17 cellular contexts compared by ENCODE assay signal in the genomic region with DNA sequence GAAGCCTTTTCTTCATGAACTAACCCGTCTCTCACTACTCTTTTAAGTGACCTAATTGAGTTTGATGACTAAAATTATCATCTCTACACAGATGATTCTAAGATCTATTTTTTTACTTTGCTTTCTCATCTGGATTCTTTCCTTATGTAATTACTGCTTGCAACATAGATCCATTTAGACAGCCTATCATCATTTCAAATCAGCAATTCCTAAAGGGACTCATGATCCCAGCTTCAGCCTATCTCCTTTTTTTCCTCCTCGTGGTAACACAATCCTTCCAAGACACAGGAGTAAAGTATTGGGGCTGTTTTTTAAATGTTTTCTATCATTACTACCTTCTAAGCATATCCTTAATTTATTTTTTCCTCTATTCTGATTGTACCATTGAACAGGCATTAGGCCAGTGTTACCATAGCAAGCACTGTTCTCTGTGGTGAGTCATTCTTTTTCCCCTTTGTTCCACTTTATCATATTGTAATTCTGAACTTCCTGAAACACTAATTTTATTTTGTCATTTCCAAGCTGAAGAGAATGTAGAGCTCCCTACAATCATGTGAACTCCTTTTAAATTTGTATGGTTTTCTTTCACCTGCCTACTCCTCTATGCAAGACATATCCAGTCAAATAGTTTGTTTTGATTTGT.
A peak's percentile ranks its signal among the peaks of the same experiment; 100 is the strongest.
DNase-seq lines count a peak whose midpoint lies in the region; ATAC-seq and TF ChIP-seq lines count a peak whose summit lies in the region.
"Had no signal": no experiment of that assay in that cellular context is flagged by ENCODE, and none has a peak within 500 bp of the region (broad histone marks: within the 10 kb centered on the region; RNA-seq: fewer than 3 reads in every experiment).

No MANE protein-coding gene starts in this region.

- no peak overlapping the region for H3K27ac Mint-ChIP-seq in osteocyte (ENCODE audit: unreplicated experiment)
- H3K27ac Mint-ChIP-seq: CD4-positive, alpha-beta T cell had no signal

- H3K4me1 ChIP-seq in heart right ventricle (peaks cover 0 to 56% (median 20%) of the 10 kb centered on the region in 9 donors), breast epithelium (peaks cover 5 to 8% of the 10 kb centered on the region in 2 donors), uterus (no peaks in the 10 kb centered on the region)

- peaks cover 10% of the 10 kb centered on the region for H3K4me1 Mint-ChIP-seq in osteocyte (ENCODE audit: unreplicated experiment)

- H3K27me3 ChIP-seq in heart right ventricle (no peaks in the 10 kb centered on the region), breast epithelium (no peaks in the 10 kb centered on the region), uterus (no peaks in the 10 kb centered on the region)

- H3K27ac ChIP-seq in heart right ventricle (peak overlapping the region in 5 of 10 donors; percentile 23 to 56 (median 33)), breast epithelium (peak overlapping the region; percentile 76 to 87), uterus (peak overlapping the region; percentile 28 to 37)

- no peaks in the 10 kb centered on the region for H3K27me3 Mint-ChIP-seq in osteocyte (ENCODE audit: unreplicated experiment)

- 62 to 66% methylated on average over 2 of the region's 2 CpGs for WGBS in heart right ventricle, 2 donors

- H3K36me3 ChIP-seq in heart right ventricle (no peaks in the 10 kb centered on the region), breast epithelium (no peaks in the 10 kb centered on the region), uterus (no peaks in the 10 kb centered on the region)

- no peak for TF ChIP-seq POLR2A in breast epithelium (IDR thresholded peaks at IDR 0.05)
- no peak for TF ChIP-seq POLR2A in uterus (IDR thresholded peaks at IDR 0.05)

- H3K36me3 Mint-ChIP-seq in osteocyte (ENCODE audit: unreplicated experiment), result no peaks in the 10 kb centered on the region

- no peak for DNase-seq in heart right ventricle
- DNase-seq in cardiac septum (ENCODE audit: low spot score), result no peak
- DNase-seq in breast epithelium (ENCODE audit: low spot score in 2 of 2), result no peak
- DNase-seq in fibroblast of the conjunctiva (ENCODE audit: low read depth), result peak; percentile 55
- no peak for DNase-seq in uterus
- DNase-seq in NCI-H1694 treated with DMSO at 0.1 percent for 48 hours (lab: John Stamatoyannopoulos, UW), result no peak
- no peak for DNase-seq in osteocyte (ENCODE audit: extremely low spot score, unreplicated experiment)
- DNase-seq: 8988T; activated CD4-positive, alpha-beta T cell treated with anti-CD3 and anti-CD28 coated beads for 1 hour; activated CD8-positive, alpha-beta memory T cell treated with anti-CD3 and anti-CD28 coated beads, Interleukin-2, amount 50 U/mL, for 48 hours; activated naive CD4-positive, alpha-beta T cell treated with Interleukin-2 at 50 U/mL for 16 hours; CD4-positive, alpha-beta T cell; kidney; NCI-H774; occipital lobe had no signal

- H3K4me3 ChIP-seq in heart right ventricle (no peak overlapping the region), breast epithelium (peak overlapping the region in 1 of 3 donors; percentile 24), uterus (no peak overlapping the region)
- H3K4me3 ChIP-seq: smooth muscle cell had no signal

- peak in 6 of 8 donors; percentile 33 to 77 (median 50) for ATAC-seq in heart right ventricle
- no peak for ATAC-seq in GM18870 (IDR thresholded peaks at IDR 0.05; ENCODE audit: unreplicated experiment)

- intact Hi-C loops in heart right ventricle (cut with DNase I) (no loop called here), cardiac septum (cut with DNase I) (loop anchor here (5.0 kb wide), 1 partner anchor 186 kb away; no protein-coding TSS in a partner anchor), breast epithelium (cut with DNase I; ENCODE audit: low total_unique reads) (loop anchor here (5.0 kb wide), 1 partner anchor 314 kb away; no protein-coding TSS in a partner anchor), uterus (cut with DNase I; ENCODE audit: low total_unique reads) (no loop called here)

- H3K9me3 ChIP-seq in heart right ventricle (no peaks in the 10 kb centered on the region), breast epithelium (no peaks in the 10 kb centered on the region), uterus (no peaks in the 10 kb centered on the region)

- H3K9me3 Mint-ChIP-seq in osteocyte (ENCODE audit: unreplicated experiment), result peaks cover 7% of the 10 kb centered on the region
- H3K9me3 Mint-ChIP-seq: CD4-positive, alpha-beta T cell had no signal

- TF ChIP-seq CTCF in heart right ventricle (IDR thresholded peaks at IDR 0.05) (no peak), breast epithelium (IDR thresholded peaks at IDR 0.05) (no peak), uterus (IDR thresholded peaks at IDR 0.05) (no peak), osteocyte (IDR thresholded peaks at IDR 0.05) (no peak)

- no peak overlapping the region for H3K4me3 Mint-ChIP-seq in osteocyte (ENCODE audit: unreplicated experiment)
- H3K4me3 Mint-ChIP-seq: CD4-positive, alpha-beta T cell had no signal

Comparison
In these comparisons a context has a peak if more than half of its experiments do, and no peak if none do; other contexts are left out.
1. intact Hi-C loops: an anchor here in cardiac septum (5.0 kb wide) and breast epithelium (5.0 kb wide); none called in heart right ventricle and uterus.